ENCODE assay signal across 1 cellular context in the genomic region with DNA sequence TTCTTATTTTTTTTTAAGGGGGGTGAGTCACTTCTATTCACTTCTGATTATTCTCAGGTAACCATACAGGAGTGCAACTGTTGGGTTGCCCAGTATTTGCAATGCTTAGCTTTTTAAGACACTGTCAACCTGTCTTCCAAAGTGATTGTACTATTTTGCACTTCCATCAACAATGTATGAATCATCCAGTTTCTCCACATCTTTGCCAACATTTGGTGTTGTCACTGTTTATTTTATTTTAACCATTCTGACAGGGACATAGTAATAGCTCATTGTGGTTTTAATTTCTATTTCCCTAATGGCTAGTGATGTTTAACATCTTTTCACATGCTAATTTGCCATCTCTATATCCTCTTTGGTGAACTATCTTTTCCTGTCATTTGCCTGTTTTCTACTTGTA.
TF ChIP-seq lines count a peak whose summit lies in the region.

No MANE protein-coding gene starts in this region.

TF ChIP-seq in HepG2, 621 proteins besides CTCF, POLR2A, EP300 and RAD21:
- TF ChIP-seq ZNF451 (CRISPR knock-in tag; IDR thresholded peaks at IDR 0.05) (no peak), MTA3 (CRISPR knock-in tag; IDR thresholded peaks at IDR 0.05) (no peak), ZNF30 (CRISPR knock-in tag; IDR thresholded peaks at IDR 0.05) (no peak), CSRNP1 (CRISPR knock-in tag; IDR thresholded peaks at IDR 0.05) (no peak), FOSL2 (CRISPR knock-in tag; IDR thresholded peaks at IDR 0.05) (0 out of 2 replicates have a peak, but pooled peaks have one; percentile 15), ZNF563 (CRISPR knock-in tag; IDR thresholded peaks at IDR 0.05) (no peak), ZNF7 (CRISPR knock-in tag; IDR thresholded peaks at IDR 0.05) (peak; percentile 93), REPIN1 (CRISPR knock-in tag; IDR thresholded peaks at IDR 0.05; ENCODE audit: borderline replicate concordance, low read depth) (no peak), GTF2F1 (IDR thresholded peaks at IDR 0.05; ENCODE audit: low read length) (no peak)
